ENCODE assay signal across 28 cellular contexts in genomic region chr3:13079051-13079450, GRCh38. TPM values are rescaled to one million over a fixed set of nuclear protein-coding genes. Genes with fewer than 3 reads are reported as not detected.
DNase-seq lines count a peak whose midpoint lies in the region; ATAC-seq, FAIRE-seq and TF ChIP-seq lines count a peak whose summit lies in the region.
"Had no signal": no experiment of that assay in that cellular context is flagged by ENCODE, and none has a peak within 500 bp of the region (broad histone marks: within the 10 kb centered on the region; RNA-seq: fewer than 3 reads in every experiment).

No MANE protein-coding gene starts in this region.

- H3K27ac Mint-ChIP-seq in activated naive CD8-positive, alpha-beta T cell treated with anti-CD3 and anti-CD28 coated beads, Interleukin-2, amount 10 ng/mL, durations not matched to agents 7 days and 5 days, result peak overlapping the region; percentile 89
- no peak overlapping the region for H3K27ac Mint-ChIP-seq in activated naive CD8-positive, alpha-beta T cell treated with anti-CD3 and anti-CD28 coated beads, Interleukin-2, amount 50 U/mL, for 24 hours
- no peak overlapping the region for H3K27ac Mint-ChIP-seq in osteocyte (ENCODE audit: unreplicated experiment)
- H3K27ac Mint-ChIP-seq: activated CD4-positive, alpha-beta memory T cell treated with anti-CD3 and anti-CD28 coated beads for 36 hours; CD8-positive, alpha-beta T cell; HFFc6; progenitor cell of endocrine pancreas; T-helper 2 cell treated with Interferon-gamma antibody and Interleukin-4, amounts not matched to agents 5 μg/mL and 100 μg/mL, for 36 hours had no signal

- no peak overlapping the region for H2AK5ac ChIP-seq in H1 (ENCODE audit: low read depth, low read length)

- H3K23ac ChIP-seq in H1 (ENCODE audit: insufficient read length), result no peak overlapping the region

- H3K9me3 Mint-ChIP-seq in activated naive CD8-positive, alpha-beta T cell treated with anti-CD3 and anti-CD28 coated beads, Interleukin-2, amount 10 ng/mL, durations not matched to agents 7 days and 5 days, result no peaks in the 10 kb centered on the region
- H3K9me3 Mint-ChIP-seq in activated naive CD8-positive, alpha-beta T cell treated with anti-CD3 and anti-CD28 coated beads, Interleukin-2, amount 50 U/mL, for 24 hours, result no peaks in the 10 kb centered on the region
- H3K9me3 Mint-ChIP-seq in osteocyte (ENCODE audit: unreplicated experiment), result no peaks in the 10 kb centered on the region
- H3K9me3 Mint-ChIP-seq: activated CD4-positive, alpha-beta memory T cell treated with anti-CD3 and anti-CD28 coated beads for 36 hours; CD8-positive, alpha-beta T cell; central memory CD8-positive, alpha-beta T cell; HFFc6; nephron; T-helper 2 cell treated with Interferon-gamma antibody and Interleukin-4, amounts not matched to agents 5 μg/mL and 100 μg/mL, for 36 hours had no signal

- H2BK20ac ChIP-seq in H1 (ENCODE audit: low read length), result no peak overlapping the region

- H3K27ac ChIP-seq in Panc1 (ENCODE audit: low read length), result no peak overlapping the region
- H3K27ac ChIP-seq in H1 (ENCODE audit: low read depth, low read length), result no peak overlapping the region
- H3K27ac ChIP-seq in tibial artery, result peak overlapping the region; percentile 68 to 74
- H3K27ac ChIP-seq: KMS-11, suprapubic skin, WERI-Rb-1 had no signal

- H3K36me3 ChIP-seq in Panc1 (ENCODE audit: control insufficient read depth, insufficient read depth, low read length) (no peaks in the 10 kb centered on the region), H1 (ENCODE audit: control insufficient read depth in 2 of 4, insufficient read depth in 4 of 4, low read length in 3 of 4) (no peaks in the 10 kb centered on the region), tibial artery (no peaks in the 10 kb centered on the region), HAP-1 (replicated peaks) (no peaks in the 10 kb centered on the region)
- H3K36me3 ChIP-seq: suprapubic skin, WERI-Rb-1 had no signal

- H3K14ac ChIP-seq in H1 (ENCODE audit: insufficient read length), result no peak overlapping the region

- H4K20me1 ChIP-seq in H1 (replicated peaks in 1 of 2; ENCODE audit: control insufficient read depth in 1 of 2, insufficient read depth in 2 of 2, low read length in 2 of 2), result peaks cover 0 to under 1% of the 10 kb centered on the region in 2 experiments

- DNase-seq in activated naive CD8-positive, alpha-beta T cell treated with anti-CD3 and anti-CD28 coated beads, Interleukin-2, amount 10 ng/mL, durations not matched to agents 7 days and 5 days, result no peak
- no peak for DNase-seq in activated naive CD8-positive, alpha-beta T cell treated with anti-CD3 and anti-CD28 coated beads, Interleukin-2, amount 50 U/mL, for 24 hours
- no peak for DNase-seq in Panc1 (ENCODE audit: low read depth, low spot score)
- no peak for DNase-seq in H1 (ENCODE audit: low read depth in 1 of 2, low spot score in 2 of 2)
- peak in 1 of 2 donors; percentile 73 for DNase-seq in tibial artery
- no peak for DNase-seq in osteocyte (ENCODE audit: extremely low spot score, unreplicated experiment)
- DNase-seq in HAP-1 (ENCODE audit: low spot score in 2 of 2), result no peak
- DNase-seq in head of caudate nucleus, result no peak
- DNase-seq: activated CD4-positive, alpha-beta memory T cell treated with anti-CD3 and anti-CD28 coated beads for 36 hours; activated gamma-delta T cell treated with Interleukin-2 at 50 U/mL for 16 hours; activated T-cell treated with anti-CD3 and anti-CD28 coated beads, Interleukin-2, amount 50 U/mL, for 1 hour; aorta; CD8-positive, alpha-beta T cell; effector CD4-positive, alpha-beta T cell; erythroblast; HFFc6; NCI-H1930; NCI-H226; NCI-H82; WERI-Rb-1 had no signal

- no peak overlapping the region for H2BK12ac ChIP-seq in H1 (ENCODE audit: low read depth, low read length)

- no peaks in the 10 kb centered on the region for H3K9me3 ChIP-seq in Panc1 (ENCODE audit: control insufficient read depth, insufficient read depth, low read depth, low read length)
- no peaks in the 10 kb centered on the region for H3K9me3 ChIP-seq in H1 (ENCODE audit: insufficient read depth in 2 of 2, low read depth in 1 of 2, low read length in 1 of 2)
- H3K9me3 ChIP-seq in tibial artery, result no peaks in the 10 kb centered on the region
- no peaks in the 10 kb centered on the region for H3K9me3 ChIP-seq in HAP-1
- H3K9me3 ChIP-seq: suprapubic skin had no signal

- peak overlapping the region; percentile 15; the same call in 1 of the 2 replicates for H3K18ac ChIP-seq in H1 (ENCODE audit: extremely low read depth, low read length)

- no peak overlapping the region for H2BK15ac ChIP-seq in H1 (ENCODE audit: low read length)

- CTCF ChIA-PET in Panc1 (lab: Charles Lee) (no interaction called here), H1 (lab: Charles Lee; ENCODE audit: partially characterized antibody) (no interaction called here)

- H4K5ac ChIP-seq in H1 (ENCODE audit: insufficient read length, low read depth, low read length), result no peak overlapping the region

- POLR2A ChIA-PET in activated naive CD8-positive, alpha-beta T cell treated with anti-CD3 and anti-CD28 coated beads, Interleukin-2, amount 10 ng/mL, durations not matched to agents 7 days and 5 days (lab: Charles Lee), result interaction anchor here (1.5 kb wide), 1 partner anchor 9 kb away, joined by 5 read pairs; no protein-coding TSS in a partner anchor
- POLR2A ChIA-PET in Panc1 (lab: Charles Lee), result no interaction called here
- POLR2A ChIA-PET in H1 (lab: Charles Lee; ENCODE audit: partially characterized antibody), result no interaction called here

- TF ChIP-seq CTCF in Panc1 (IDR thresholded peaks at IDR 0.05) (no peak), H1 (IDR thresholded peaks at IDR 0.05; ENCODE audit: control extremely low read depth in 1 of 3, insufficient read depth in 1 of 3, low read depth in 1 of 3, low read length in 3 of 3) (no peak), tibial artery (IDR thresholded peaks at IDR 0.05) (no peak), osteocyte (IDR thresholded peaks at IDR 0.05) (no peak)

- H3K4ac ChIP-seq in H1 (replicated peaks; ENCODE audit: insufficient read length, low read depth, low read length), result no peak overlapping the region

- H3K27me3 ChIP-seq in Panc1 (ENCODE audit: control insufficient read depth, insufficient read depth, low read length), result no peaks in the 10 kb centered on the region
- peaks cover 2 to 18% (median 10%) of the 10 kb centered on the region in 4 experiments for H3K27me3 ChIP-seq in H1 (replicated peaks in 1 of 4; ENCODE audit: control insufficient read depth in 3 of 4, extremely low read depth in 1 of 4, insufficient read depth in 3 of 4, low read length in 3 of 4)
- peaks cover 0 to 5% of the 10 kb centered on the region in 2 donors for H3K27me3 ChIP-seq in tibial artery
- no peaks in the 10 kb centered on the region for H3K27me3 ChIP-seq in HAP-1 (ENCODE audit: low read depth)

- TF ChIP-seq RAD21 in H1 (IDR thresholded peaks at IDR 0.05 in 1 of 2, conservative IDR thresholded peaks at IDR 0.05 in 1 of 2; ENCODE audit: low read depth in 2 of 2, low read length in 2 of 2), result no peak

- H3K9ac ChIP-seq in H1 (replicated peaks in 1 of 4; ENCODE audit: extremely low read depth in 1 of 4, low read depth in 3 of 4, low read length in 3 of 4), result no peak overlapping the region; a peak in 1 of 7 replicates
- H3K9ac ChIP-seq: KMS-11 had no signal

- no peak overlapping the region for H4K8ac ChIP-seq in H1 (ENCODE audit: extremely low read depth, insufficient read depth, low read length)

- peak overlapping the region; percentile 28 for H4K91ac ChIP-seq in H1 (replicated peaks; ENCODE audit: insufficient read length, low read length)

- FAIRE-seq in H1 (lab: Jason Lieb, UNC), result no peak
- FAIRE-seq: frontal cortex, HTR-8/SVneo had no signal

- H3K23me2 ChIP-seq in H1 (ENCODE audit: low read depth, low read length), result no peaks in the 10 kb centered on the region; the same call in 1 of the 2 replicates

- TF ChIP-seq EP300 in H1 (IDR thresholded peaks at IDR 0.05; ENCODE audit: borderline replicate concordance in 1 of 2, low read depth in 2 of 2, low read length in 2 of 2), result no peak

- no peak for ATAC-seq in activated naive CD8-positive, alpha-beta T cell treated with anti-CD3 and anti-CD28 coated beads, Interleukin-2, amount 10 ng/mL, durations not matched to agents 7 days and 5 days (ENCODE audit: low read depth)
- ATAC-seq in activated naive CD8-positive, alpha-beta T cell treated with anti-CD3 and anti-CD28 coated beads, Interleukin-2, amount 50 U/mL, for 24 hours, result no peak
- 0 out of 2 replicates have a peak, but pooled peaks have one; percentile 30 for ATAC-seq in Panc1

- in situ Hi-C loops in Panc1 (cut with HindIII; ENCODE audit: low pct_unique_long_range_greater_than_20kb, low sequenced_read_pairs), result no loop called here
- in situ Hi-C loops in HAP-1 (cut with MboI; ENCODE audit: low sequenced_read_pairs), result loop anchor here (25.0 kb wide), 1 partner anchor 383 kb away; no protein-coding TSS in a partner anchor

- H3K56ac ChIP-seq in H1 (replicated peaks; ENCODE audit: insufficient read length, low read depth, low read length), result no peak overlapping the region

- H3K79me1 ChIP-seq in H1 (ENCODE audit: low read depth, low read length), result no peaks in the 10 kb centered on the region

- no peak overlapping the region for H3K4me2 ChIP-seq in H1 (ENCODE audit: insufficient read depth in 1 of 2, low read depth in 2 of 2, low read length in 2 of 2)
- H3K4me2 ChIP-seq: KMS-11 had no signal

- no peaks in the 10 kb centered on the region for H3K36me3 Mint-ChIP-seq in activated naive CD8-positive, alpha-beta T cell treated with anti-CD3 and anti-CD28 coated beads, Interleukin-2, amount 10 ng/mL, durations not matched to agents 7 days and 5 days
- no peaks in the 10 kb centered on the region for H3K36me3 Mint-ChIP-seq in activated naive CD8-positive, alpha-beta T cell treated with anti-CD3 and anti-CD28 coated beads, Interleukin-2, amount 50 U/mL, for 24 hours (ENCODE audit: low read depth)
- H3K36me3 Mint-ChIP-seq in osteocyte (ENCODE audit: unreplicated experiment), result no peaks in the 10 kb centered on the region
- H3K36me3 Mint-ChIP-seq: activated CD4-positive, alpha-beta memory T cell treated with anti-CD3 and anti-CD28 coated beads for 36 hours; CD8-positive, alpha-beta T cell had no signal

- H3K79me2 ChIP-seq in H1 (ENCODE audit: control insufficient read depth in 1 of 2, insufficient read depth in 2 of 2, low read length in 2 of 2), result no peaks in the 10 kb centered on the region

- intact Hi-C loops in Panc1 (cut with micrococcal nuclease; ENCODE audit: unreplicated experiment), result no loop called here
- intact Hi-C loops in tibial artery (cut with DNase I; ENCODE audit: low total_unique reads), result loop anchor here (10.0 kb wide), 1 partner anchor 64 kb away; no protein-coding TSS in a partner anchor
- intact Hi-C loops in head of caudate nucleus (cut with DNase I), result no loop called here

- H2BK120ac ChIP-seq in H1 (replicated peaks; ENCODE audit: low read depth, low read length), result no peak overlapping the region

- 76% methylated on average over 7 of the region's 7 CpGs; no CpG with 5 or more reads in 1 of the 2 experiments for WGBS in H1 (ENCODE audit: extremely low coverage in 1 of 2, insufficient coverage in 1 of 2, insufficient read length in 1 of 2, insufficient replicate concordance in 2 of 2, low coverage in 1 of 2, low lambda C conversion rate in 2 of 2, missing lambda C conversion rate in 1 of 2), 2 experiments

- H3K27me3 Mint-ChIP-seq in activated naive CD8-positive, alpha-beta T cell treated with anti-CD3 and anti-CD28 coated beads, Interleukin-2, amount 10 ng/mL, durations not matched to agents 7 days and 5 days, result peaks cover 21% of the 10 kb centered on the region
- H3K27me3 Mint-ChIP-seq in activated naive CD8-positive, alpha-beta T cell treated with anti-CD3 and anti-CD28 coated beads, Interleukin-2, amount 50 U/mL, for 24 hours, result peaks cover 4% of the 10 kb centered on the region
- H3K27me3 Mint-ChIP-seq in osteocyte (ENCODE audit: unreplicated experiment), result peaks cover 42% of the 10 kb centered on the region

- H3K4me3 Mint-ChIP-seq in activated naive CD8-positive, alpha-beta T cell treated with anti-CD3 and anti-CD28 coated beads, Interleukin-2, amount 10 ng/mL, durations not matched to agents 7 days and 5 days, result peak overlapping the region; percentile 60
- no peak overlapping the region for H3K4me3 Mint-ChIP-seq in activated naive CD8-positive, alpha-beta T cell treated with anti-CD3 and anti-CD28 coated beads, Interleukin-2, amount 50 U/mL, for 24 hours
- H3K4me3 Mint-ChIP-seq in osteocyte (ENCODE audit: unreplicated experiment), result no peak overlapping the region
- H3K4me3 Mint-ChIP-seq: activated CD4-positive, alpha-beta memory T cell treated with anti-CD3 and anti-CD28 coated beads for 36 hours; CD8-positive, alpha-beta T cell; central memory CD8-positive, alpha-beta T cell; HFFc6; nephron; T-helper 2 cell treated with Interferon-gamma antibody and Interleukin-4, amounts not matched to agents 5 μg/mL and 100 μg/mL, for 36 hours had no signal

- BruUV-seq in Panc1 (replicated peaks; lab: Mats Ljungman, UMichigan), result no TSS peak

- no peak overlapping the region for H2BK5ac ChIP-seq in H1 (ENCODE audit: low read depth, low read length)

- no peak for TF ChIP-seq POLR2A in H1 (IDR thresholded peaks at IDR 0.05; ENCODE audit: control extremely low read depth in 1 of 2, low read depth in 2 of 2, low read length in 2 of 2)

- H3K4me1 ChIP-seq in Panc1 (ENCODE audit: control insufficient read depth, insufficient read depth, low read length), result no peaks in the 10 kb centered on the region
- H3K4me1 ChIP-seq in H1 (replicated peaks in 1 of 4; ENCODE audit: control insufficient read depth in 3 of 4, insufficient read depth in 4 of 4, low read length in 3 of 4), result peaks cover 0 to 4% (median 0%) of the 10 kb centered on the region in 4 experiments; a peak in 1 of 7 replicates
- H3K4me1 ChIP-seq in tibial artery, result peaks cover 0 to 57% (median 36%) of the 10 kb centered on the region in 4 donors
- H3K4me1 ChIP-seq in HAP-1, result no peaks in the 10 kb centered on the region

- peaks cover 25% of the 10 kb centered on the region for H3K4me1 Mint-ChIP-seq in activated naive CD8-positive, alpha-beta T cell treated with anti-CD3 and anti-CD28 coated beads, Interleukin-2, amount 10 ng/mL, durations not matched to agents 7 days and 5 days
- H3K4me1 Mint-ChIP-seq in activated naive CD8-positive, alpha-beta T cell treated with anti-CD3 and anti-CD28 coated beads, Interleukin-2, amount 50 U/mL, for 24 hours, result peaks cover 16% of the 10 kb centered on the region
- H3K4me1 Mint-ChIP-seq in osteocyte (ENCODE audit: unreplicated experiment), result peaks cover 22% of the 10 kb centered on the region

- H2AFZ ChIP-seq in H1 (ENCODE audit: low read length), result no peak overlapping the region

- H3K4me3 ChIP-seq in Panc1 (ENCODE audit: low read depth in 2 of 2, low read length in 2 of 2), result no peak overlapping the region
- no peak overlapping the region for H3K4me3 ChIP-seq in H1 (ENCODE audit: extremely low read depth in 1 of 4, insufficient read depth in 2 of 4, low read depth in 3 of 4, low read length in 4 of 4)
- no peak overlapping the region for H3K4me3 ChIP-seq in tibial artery
- no peak overlapping the region for H3K4me3 ChIP-seq in HAP-1
- H3K4me3 ChIP-seq: suprapubic skin had no signal

RNA-seq across cellular contexts. Expression of gene IQSEC1, which starts 5.8 kb away (rescaled TPM):
- 10 to 100 TPM; 59.5 to 64.6 TPM for total RNA-seq in activated naive CD8-positive, alpha-beta T cell treated with anti-CD3 and anti-CD28 coated beads, Interleukin-2, amount 10 ng/mL, durations not matched to agents 7 days and 5 days
- 28.4 TPM for total RNA-seq in Panc1 (2021; ENCODE audit: unreplicated experiment)
- 37.5 TPM for polyA plus RNA-seq in Panc1 (2012; ENCODE audit: insufficient read length)
- 28.2 and 28.8 TPM in 2 replicates for total RNA-seq in H1 (2021; fragmentation: NEBNext Ultra II Directional; extraction: Animal tissue kit (Norgen Biotek cat#: 25700))
- 6.8 and 12.4 TPM in 2 replicates for polyA plus RNA-seq in H1 (2011; rRNA removed)
- polyA plus RNA-seq in H1 (2011; cell fraction: cytosol; rRNA removed), result 5.7 TPM
- 26.7 TPM for polyA plus RNA-seq in H1 (2011; cell fraction: nucleus; rRNA removed)
- polyA plus RNA-seq in H1 (2012, experiment 1 of 2), result 16.5 to 22.4 TPM (median 19.3 TPM) in 4 replicates
- polyA plus RNA-seq in H1 (2012, experiment 2 of 2), result 9.5 TPM
- 16.4 TPM for polyA plus RNA-seq in H1 (2013, experiment 1 of 2)
- 15.3 TPM for polyA plus RNA-seq in H1 (2013, experiment 2 of 2)
- 11.0 and 11.7 TPM in 2 replicates for polyA minus RNA-seq in H1 (2011; rRNA and poly(A)+ RNA removed)
- 14.5 TPM for polyA minus RNA-seq in H1 (2011; cell fraction: cytosol; rRNA and poly(A)+ RNA removed)
- polyA minus RNA-seq in H1 (2011; cell fraction: nucleus; rRNA and poly(A)+ RNA removed), result 36.0 TPM
- 37.9 and 38.7 TPM in 2 replicates for total RNA-seq in osteocyte

Comparison
In these comparisons a context has a peak if more than half of its experiments do, and no peak if none do; other contexts are left out.
1. H3K27ac ChIP-seq: peak in tibial artery (2 of 2); none in Panc1 (single experiment) and H1 (single experiment).